ENCODE assay signal across 2 cellular contexts in the genomic region with DNA sequence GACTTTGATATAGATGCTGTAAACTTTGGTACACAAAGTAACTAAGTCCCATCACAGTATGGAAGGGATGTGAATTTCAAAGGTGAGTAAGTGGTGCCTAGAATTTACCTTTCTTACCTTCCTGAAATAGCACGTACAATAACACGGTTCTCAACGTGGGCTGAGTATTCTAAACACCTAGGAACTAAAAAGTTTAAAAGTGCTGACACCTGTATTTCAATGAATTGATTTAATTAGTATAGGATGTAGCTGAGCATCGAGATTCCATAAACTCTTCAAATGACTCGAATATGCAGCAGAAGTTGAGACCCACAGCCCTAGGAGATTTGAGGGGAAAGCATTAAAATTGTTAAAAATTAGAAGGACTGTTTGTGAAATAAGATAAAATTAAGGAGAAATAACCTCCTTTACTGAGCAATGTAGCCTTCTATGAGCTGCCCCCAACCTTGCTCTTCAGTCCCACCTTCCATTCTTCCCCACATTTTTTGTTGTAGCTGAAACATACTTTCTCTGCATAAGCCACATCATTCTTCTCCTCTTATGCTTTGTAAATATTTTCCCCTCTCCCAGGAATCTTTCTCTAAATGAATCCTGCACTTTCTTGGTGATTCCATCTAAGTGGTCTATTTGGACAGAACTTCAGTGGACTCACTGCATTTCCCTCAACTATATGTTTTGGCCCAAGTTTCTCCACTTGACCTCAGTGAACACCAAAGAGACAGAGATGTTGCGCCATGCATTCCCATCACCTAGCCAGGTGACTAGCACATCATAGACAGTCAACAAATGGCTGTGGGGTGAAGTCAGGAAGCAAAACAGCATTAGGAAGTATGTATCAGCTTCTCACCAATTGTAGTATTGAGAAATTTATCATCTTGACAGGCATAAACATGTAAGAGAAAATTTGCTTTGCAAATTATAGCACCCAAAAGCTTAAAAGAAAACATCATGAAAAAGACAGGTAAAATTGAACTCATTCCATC.
TF ChIP-seq lines count a peak whose summit lies in the region.

No MANE protein-coding gene starts in this region.

TF ChIP-seq in HepG2, 621 proteins besides CTCF, POLR2A, EP300 and RAD21:
- TF ChIP-seq MAFF (IDR thresholded peaks at IDR 0.05; ENCODE audit: low read depth, low read length) (peak; percentile 69; the same call in 1 of the 2 replicates), ZNF781 (CRISPR knock-in tag; IDR thresholded peaks at IDR 0.05; ENCODE audit: borderline replicate concordance, not compliant biosample characterization) (no peak), ZNF605 (CRISPR knock-in tag; IDR thresholded peaks at IDR 0.05) (no peak), MAFK (conservative IDR thresholded peaks at IDR 0.05 in 1 of 2, IDR thresholded peaks at IDR 0.05 in 1 of 2; ENCODE audit: low read length in 2 of 2) (peak; percentile 65 to 83; a peak in 3 of 4 replicates)

TF ChIP-seq in K562, 482 proteins besides CTCF, POLR2A, EP300 and RAD21:
- TF ChIP-seq PYGO2 (tag; IDR thresholded peaks at IDR 0.05) (no peak), MAFF (IDR thresholded peaks at IDR 0.05; ENCODE audit: low read length) (peak; percentile 68), GABPB2 (CRISPR knock-in tag; conservative IDR thresholded peaks at IDR 0.05) (no peak), ZNF354B (CRISPR knock-in tag; IDR thresholded peaks at IDR 0.05) (no peak), MXI1 (IDR thresholded peaks at IDR 0.05; ENCODE audit: low read depth, low read length) (no peak), ZNF75A (CRISPR knock-in tag; IDR thresholded peaks at IDR 0.05) (no peak), RBFOX2 (IDR thresholded peaks at IDR 0.05; ENCODE audit: low read depth, low read length) (no peak), ZNF445 (CRISPR knock-in tag; IDR thresholded peaks at IDR 0.05; ENCODE audit: low read depth) (no peak), MAFG (tag; conservative IDR thresholded peaks at IDR 0.05) (peak; percentile 22; the same call in 1 of the 2 replicates), ZNF316 (IDR thresholded peaks at IDR 0.05) (peak; percentile 65), BHLHE40 (IDR thresholded peaks at IDR 0.05; ENCODE audit: low read length) (no peak), ZNF134 (CRISPR knock-in tag; conservative IDR thresholded peaks at IDR 0.05) (no peak), ZNF143 (CRISPR knock-in tag; IDR thresholded peaks at IDR 0.05) (no peak), MAFK (IDR thresholded peaks at IDR 0.05; ENCODE audit: low read length) (peak; percentile 53), GATAD2A (IDR thresholded peaks at IDR 0.05) (no peak), NRF1 (conservative IDR thresholded peaks at IDR 0.05 in 1 of 2, IDR thresholded peaks at IDR 0.05 in 1 of 2) (no peak), ZNF311 (CRISPR knock-in tag; IDR thresholded peaks at IDR 0.05) (no peak), NR1H2 (CRISPR knock-in tag; IDR thresholded peaks at IDR 0.05) (no peak), POLR2B (IDR thresholded peaks at IDR 0.05; ENCODE audit: low read depth, partially characterized antibody) (no peak), C11orf30 (IDR thresholded peaks at IDR 0.05; ENCODE audit: low read depth) (peak; percentile 36; the same call in 1 of the 2 replicates), MTA2 (IDR thresholded peaks at IDR 0.05; ENCODE audit: low read depth) (no peak)
- TF ChIP-seq, protein P1, sequence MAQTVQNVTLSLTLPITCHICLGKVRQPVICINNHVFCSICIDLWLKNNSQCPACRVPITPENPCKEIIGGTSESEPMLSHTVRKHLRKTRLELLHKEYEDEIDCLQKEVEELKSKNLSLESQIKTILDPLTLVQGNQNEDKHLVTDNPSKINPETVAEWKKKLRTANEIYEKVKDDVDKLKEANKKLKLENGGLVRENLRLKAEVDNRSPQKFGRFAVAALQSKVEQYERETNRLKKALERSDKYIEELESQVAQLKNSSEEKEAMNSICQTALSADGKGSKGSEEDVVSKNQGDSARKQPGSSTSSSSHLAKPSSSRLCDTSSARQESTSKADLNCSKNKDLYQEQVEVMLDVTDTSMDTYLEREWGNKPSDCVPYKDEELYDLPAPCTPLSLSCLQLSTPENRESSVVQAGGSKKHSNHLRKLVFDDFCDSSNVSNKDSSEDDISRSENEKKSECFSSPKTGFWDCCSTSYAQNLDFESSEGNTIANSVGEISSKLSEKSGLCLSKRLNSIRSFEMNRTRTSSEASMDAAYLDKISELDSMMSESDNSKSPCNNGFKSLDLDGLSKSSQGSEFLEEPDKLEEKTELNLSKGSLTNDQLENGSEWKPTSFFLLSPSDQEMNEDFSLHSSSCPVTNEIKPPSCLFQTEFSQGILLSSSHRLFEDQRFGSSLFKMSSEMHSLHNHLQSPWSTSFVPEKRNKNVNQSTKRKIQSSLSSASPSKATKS (CRISPR knock-in tag; IDR thresholded peaks at IDR 0.05): no peak
- TF ChIP-seq, protein P2, sequence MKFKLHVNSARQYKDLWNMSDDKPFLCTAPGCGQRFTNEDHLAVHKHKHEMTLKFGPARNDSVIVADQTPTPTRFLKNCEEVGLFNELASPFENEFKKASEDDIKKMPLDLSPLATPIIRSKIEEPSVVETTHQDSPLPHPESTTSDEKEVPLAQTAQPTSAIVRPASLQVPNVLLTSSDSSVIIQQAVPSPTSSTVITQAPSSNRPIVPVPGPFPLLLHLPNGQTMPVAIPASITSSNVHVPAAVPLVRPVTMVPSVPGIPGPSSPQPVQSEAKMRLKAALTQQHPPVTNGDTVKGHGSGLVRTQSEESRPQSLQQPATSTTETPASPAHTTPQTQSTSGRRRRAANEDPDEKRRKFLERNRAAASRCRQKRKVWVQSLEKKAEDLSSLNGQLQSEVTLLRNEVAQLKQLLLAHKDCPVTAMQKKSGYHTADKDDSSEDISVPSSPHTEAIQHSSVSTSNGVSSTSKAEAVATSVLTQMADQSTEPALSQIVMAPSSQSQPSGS (CRISPR knock-in tag; IDR thresholded peaks at IDR 0.05): no peak
- TF ChIP-seq, protein P3, sequence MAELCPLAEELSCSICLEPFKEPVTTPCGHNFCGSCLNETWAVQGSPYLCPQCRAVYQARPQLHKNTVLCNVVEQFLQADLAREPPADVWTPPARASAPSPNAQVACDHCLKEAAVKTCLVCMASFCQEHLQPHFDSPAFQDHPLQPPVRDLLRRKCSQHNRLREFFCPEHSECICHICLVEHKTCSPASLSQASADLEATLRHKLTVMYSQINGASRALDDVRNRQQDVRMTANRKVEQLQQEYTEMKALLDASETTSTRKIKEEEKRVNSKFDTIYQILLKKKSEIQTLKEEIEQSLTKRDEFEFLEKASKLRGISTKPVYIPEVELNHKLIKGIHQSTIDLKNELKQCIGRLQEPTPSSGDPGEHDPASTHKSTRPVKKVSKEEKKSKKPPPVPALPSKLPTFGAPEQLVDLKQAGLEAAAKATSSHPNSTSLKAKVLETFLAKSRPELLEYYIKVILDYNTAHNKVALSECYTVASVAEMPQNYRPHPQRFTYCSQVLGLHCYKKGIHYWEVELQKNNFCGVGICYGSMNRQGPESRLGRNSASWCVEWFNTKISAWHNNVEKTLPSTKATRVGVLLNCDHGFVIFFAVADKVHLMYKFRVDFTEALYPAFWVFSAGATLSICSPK (IDR thresholded peaks at IDR 0.05; ENCODE audit: borderline replicate concordance): no peak
- TF ChIP-seq, protein P4, sequence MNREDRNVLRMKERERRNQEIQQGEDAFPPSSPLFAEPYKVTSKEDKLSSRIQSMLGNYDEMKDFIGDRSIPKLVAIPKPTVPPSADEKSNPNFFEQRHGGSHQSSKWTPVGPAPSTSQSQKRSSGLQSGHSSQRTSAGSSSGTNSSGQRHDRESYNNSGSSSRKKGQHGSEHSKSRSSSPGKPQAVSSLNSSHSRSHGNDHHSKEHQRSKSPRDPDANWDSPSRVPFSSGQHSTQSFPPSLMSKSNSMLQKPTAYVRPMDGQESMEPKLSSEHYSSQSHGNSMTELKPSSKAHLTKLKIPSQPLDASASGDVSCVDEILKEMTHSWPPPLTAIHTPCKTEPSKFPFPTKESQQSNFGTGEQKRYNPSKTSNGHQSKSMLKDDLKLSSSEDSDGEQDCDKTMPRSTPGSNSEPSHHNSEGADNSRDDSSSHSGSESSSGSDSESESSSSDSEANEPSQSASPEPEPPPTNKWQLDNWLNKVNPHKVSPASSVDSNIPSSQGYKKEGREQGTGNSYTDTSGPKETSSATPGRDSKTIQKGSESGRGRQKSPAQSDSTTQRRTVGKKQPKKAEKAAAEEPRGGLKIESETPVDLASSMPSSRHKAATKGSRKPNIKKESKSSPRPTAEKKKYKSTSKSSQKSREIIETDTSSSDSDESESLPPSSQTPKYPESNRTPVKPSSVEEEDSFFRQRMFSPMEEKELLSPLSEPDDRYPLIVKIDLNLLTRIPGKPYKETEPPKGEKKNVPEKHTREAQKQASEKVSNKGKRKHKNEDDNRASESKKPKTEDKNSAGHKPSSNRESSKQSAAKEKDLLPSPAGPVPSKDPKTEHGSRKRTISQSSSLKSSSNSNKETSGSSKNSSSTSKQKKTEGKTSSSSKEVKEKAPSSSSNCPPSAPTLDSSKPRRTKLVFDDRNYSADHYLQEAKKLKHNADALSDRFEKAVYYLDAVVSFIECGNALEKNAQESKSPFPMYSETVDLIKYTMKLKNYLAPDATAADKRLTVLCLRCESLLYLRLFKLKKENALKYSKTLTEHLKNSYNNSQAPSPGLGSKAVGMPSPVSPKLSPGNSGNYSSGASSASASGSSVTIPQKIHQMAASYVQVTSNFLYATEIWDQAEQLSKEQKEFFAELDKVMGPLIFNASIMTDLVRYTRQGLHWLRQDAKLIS (CRISPR knock-in tag; IDR thresholded peaks at IDR 0.05): no peak
TF ChIP-seq in K562: peak in this region for 5.
